8 cellular contexts compared by ENCODE assay signal in the genomic region with DNA sequence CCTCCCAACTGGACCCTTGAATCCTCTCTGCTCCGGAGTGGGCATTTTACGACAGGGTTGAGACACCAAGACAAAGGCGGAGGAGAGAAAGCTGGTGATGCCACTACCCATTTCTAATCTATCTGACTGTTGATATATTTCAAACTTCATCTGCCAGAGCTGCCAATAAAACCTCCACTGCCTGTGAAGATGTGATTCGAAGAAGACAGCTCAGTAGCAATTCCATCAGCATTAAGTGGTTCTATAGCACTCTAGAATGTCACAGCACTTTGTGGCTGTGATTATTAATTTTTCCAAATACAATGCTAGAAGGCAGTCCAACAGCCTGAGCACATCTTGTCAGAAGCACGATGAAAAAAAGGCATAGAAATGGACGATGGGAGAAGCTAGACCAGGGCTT.
"Had no signal": no experiment of that assay in that cellular context is flagged by ENCODE, and none has a peak within 500 bp of the region (broad histone marks: within the 10 kb centered on the region; RNA-seq: fewer than 3 reads in every experiment).

No MANE protein-coding gene starts in this region.

- H3K4me2 ChIP-seq: GM23338 had no signal

- H3K36me3 ChIP-seq: HAP-1 had no signal

- H2AFZ ChIP-seq: GM23248, GM23338 had no signal

- H3K9ac ChIP-seq: GM23248 had no signal

- H3K27ac ChIP-seq: GM23248 had no signal

- DNase-seq: GM23248, GOT3, H7, H9, HCEC 1CT, HFFc6 had no signal

- H3K4me3 ChIP-seq: GM23248, GM23338, HAP-1 had no signal

- H3K9me3 ChIP-seq: HAP-1 had no signal
